ENCODE assay signal across 1 cellular context in the genomic region with DNA sequence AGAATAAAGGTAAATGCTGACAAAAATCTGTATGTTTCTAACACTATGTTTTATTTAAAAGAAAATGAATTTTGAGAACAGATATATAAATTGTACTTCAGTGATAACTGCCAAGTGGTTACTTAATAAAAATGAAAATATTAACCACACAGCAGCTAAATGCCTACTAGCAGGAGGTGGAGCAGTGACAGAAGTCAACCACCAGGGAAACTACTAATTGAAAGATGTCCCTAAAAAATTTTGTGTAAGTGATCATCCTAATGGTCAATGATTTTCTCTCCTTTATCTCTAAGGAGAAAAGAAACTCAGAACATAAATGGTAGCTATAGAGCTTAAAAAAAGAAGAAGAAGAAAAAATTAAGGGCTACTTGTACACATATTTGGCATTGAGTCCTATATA.
TF ChIP-seq lines count a peak whose summit lies in the region.

No MANE protein-coding gene starts in this region.

TF ChIP-seq in SK-N-SH, 30 proteins besides CTCF, POLR2A, EP300 and RAD21 (continued from another document):
- TF ChIP-seq, protein P1, sequence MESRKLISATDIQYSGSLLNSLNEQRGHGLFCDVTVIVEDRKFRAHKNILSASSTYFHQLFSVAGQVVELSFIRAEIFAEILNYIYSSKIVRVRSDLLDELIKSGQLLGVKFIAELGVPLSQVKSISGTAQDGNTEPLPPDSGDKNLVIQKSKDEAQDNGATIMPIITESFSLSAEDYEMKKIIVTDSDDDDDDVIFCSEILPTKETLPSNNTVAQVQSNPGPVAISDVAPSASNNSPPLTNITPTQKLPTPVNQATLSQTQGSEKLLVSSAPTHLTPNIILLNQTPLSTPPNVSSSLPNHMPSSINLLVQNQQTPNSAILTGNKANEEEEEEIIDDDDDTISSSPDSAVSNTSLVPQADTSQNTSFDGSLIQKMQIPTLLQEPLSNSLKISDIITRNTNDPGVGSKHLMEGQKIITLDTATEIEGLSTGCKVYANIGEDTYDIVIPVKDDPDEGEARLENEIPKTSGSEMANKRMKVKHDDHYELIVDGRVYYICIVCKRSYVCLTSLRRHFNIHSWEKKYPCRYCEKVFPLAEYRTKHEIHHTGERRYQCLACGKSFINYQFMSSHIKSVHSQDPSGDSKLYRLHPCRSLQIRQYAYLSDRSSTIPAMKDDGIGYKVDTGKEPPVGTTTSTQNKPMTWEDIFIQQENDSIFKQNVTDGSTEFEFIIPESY (IDR thresholded peaks at IDR 0.05; ENCODE audit: borderline replicate concordance, low read depth) = no peak
- TF ChIP-seq FOXJ3 (CRISPR knock-in tag; IDR thresholded peaks at IDR 0.05) = no peak
- no peak for TF ChIP-seq SMC3 (IDR thresholded peaks at IDR 0.05; ENCODE audit: low read depth, low read length)
- no peak for TF ChIP-seq ELF1 (IDR thresholded peaks at IDR 0.05)
- no peak for TF ChIP-seq NFIC (IDR thresholded peaks at IDR 0.05; ENCODE audit: borderline replicate concordance)
- TF ChIP-seq, protein P2, sequence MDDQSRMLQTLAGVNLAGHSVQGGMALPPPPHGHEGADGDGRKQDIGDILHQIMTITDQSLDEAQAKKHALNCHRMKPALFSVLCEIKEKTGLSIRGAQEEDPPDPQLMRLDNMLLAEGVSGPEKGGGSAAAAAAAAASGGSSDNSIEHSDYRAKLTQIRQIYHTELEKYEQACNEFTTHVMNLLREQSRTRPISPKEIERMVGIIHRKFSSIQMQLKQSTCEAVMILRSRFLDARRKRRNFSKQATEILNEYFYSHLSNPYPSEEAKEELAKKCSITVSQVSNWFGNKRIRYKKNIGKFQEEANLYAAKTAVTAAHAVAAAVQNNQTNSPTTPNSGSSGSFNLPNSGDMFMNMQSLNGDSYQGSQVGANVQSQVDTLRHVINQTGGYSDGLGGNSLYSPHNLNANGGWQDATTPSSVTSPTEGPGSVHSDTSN (IDR thresholded peaks at IDR 0.05) = no peak
- TF ChIP-seq, protein P3, sequence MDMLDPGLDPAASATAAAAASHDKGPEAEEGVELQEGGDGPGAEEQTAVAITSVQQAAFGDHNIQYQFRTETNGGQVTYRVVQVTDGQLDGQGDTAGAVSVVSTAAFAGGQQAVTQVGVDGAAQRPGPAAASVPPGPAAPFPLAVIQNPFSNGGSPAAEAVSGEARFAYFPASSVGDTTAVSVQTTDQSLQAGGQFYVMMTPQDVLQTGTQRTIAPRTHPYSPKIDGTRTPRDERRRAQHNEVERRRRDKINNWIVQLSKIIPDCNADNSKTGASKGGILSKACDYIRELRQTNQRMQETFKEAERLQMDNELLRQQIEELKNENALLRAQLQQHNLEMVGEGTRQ (IDR thresholded peaks at IDR 0.05; ENCODE audit: borderline replicate concordance, low read depth, low read length) = no peak
- no peak for TF ChIP-seq TEAD4 (IDR thresholded peaks at IDR 0.05; ENCODE audit: borderline replicate concordance, insufficient read depth)
- TF ChIP-seq TCF12 (IDR thresholded peaks at IDR 0.05) = no peak
- TF ChIP-seq, protein P4, sequence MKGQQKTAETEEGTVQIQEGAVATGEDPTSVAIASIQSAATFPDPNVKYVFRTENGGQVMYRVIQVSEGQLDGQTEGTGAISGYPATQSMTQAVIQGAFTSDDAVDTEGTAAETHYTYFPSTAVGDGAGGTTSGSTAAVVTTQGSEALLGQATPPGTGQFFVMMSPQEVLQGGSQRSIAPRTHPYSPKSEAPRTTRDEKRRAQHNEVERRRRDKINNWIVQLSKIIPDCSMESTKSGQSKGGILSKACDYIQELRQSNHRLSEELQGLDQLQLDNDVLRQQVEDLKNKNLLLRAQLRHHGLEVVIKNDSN (IDR thresholded peaks at IDR 0.05; ENCODE audit: borderline replicate concordance, low read depth) = no peak
- TF ChIP-seq YY1 (IDR thresholded peaks at IDR 0.05; ENCODE audit: low read depth) = no peak
- no peak for TF ChIP-seq MEF2A (IDR thresholded peaks at IDR 0.05; ENCODE audit: borderline replicate concordance, low read depth)
- TF ChIP-seq MXI1 (IDR thresholded peaks at IDR 0.05; ENCODE audit: low read depth, low read length) = no peak
- TF ChIP-seq TAF1 (IDR thresholded peaks at IDR 0.05; ENCODE audit: borderline replicate concordance, low read depth, low read length) = no peak
